In genomic region chr1:23149110-23149509, GRCh38 we compare ENCODE assay signal across 10 cellular contexts. TPM values are rescaled to one million over a fixed set of nuclear protein-coding genes. Genes with fewer than 3 reads are reported as not detected.
A peak's percentile ranks its signal among the peaks of the same experiment; 100 is the strongest.
DNase-seq lines count a peak whose midpoint lies in the region; ATAC-seq and TF ChIP-seq lines count a peak whose summit lies in the region.
"Had no signal": no experiment of that assay in that cellular context is flagged by ENCODE, and none has a peak within 500 bp of the region (broad histone marks: within the 10 kb centered on the region; RNA-seq: fewer than 3 reads in every experiment).

No MANE protein-coding gene starts in this region.

- H3K36me3 Mint-ChIP-seq in type B pancreatic cell = peaks cover 4% of the 10 kb centered on the region
- peaks cover 9% of the 10 kb centered on the region; the same call in 1 of the 2 replicates for H3K36me3 Mint-ChIP-seq in HFFc6 (ENCODE audit: low read depth)

- H3K27me3 Mint-ChIP-seq in type B pancreatic cell = no peaks in the 10 kb centered on the region
- H3K27me3 Mint-ChIP-seq in HFFc6 (ENCODE audit: insufficient read depth) = no peaks in the 10 kb centered on the region; the same call in 1 of the 2 replicates
- H3K27me3 Mint-ChIP-seq: activated T-cell treated with anti-CD3 and anti-CD28 coated beads, Interleukin-2, amount 50 U/mL, for 24 hours had no signal

- no peak overlapping the region for H3K27ac ChIP-seq in right cardiac atrium (ENCODE audit: low read length)
- H3K27ac ChIP-seq in right atrium auricular region = no peak overlapping the region

- H3K27ac Mint-ChIP-seq in type B pancreatic cell (peak overlapping the region; percentile 56), HFFc6 (no peak overlapping the region)

- H3K4me1 ChIP-seq in right cardiac atrium (ENCODE audit: control insufficient read depth, insufficient read depth, low read length) (peaks cover 2% of the 10 kb centered on the region), right atrium auricular region (peaks cover 0 to 30% of the 10 kb centered on the region in 2 donors)

- DNase-seq in right cardiac atrium (no peak), right atrium auricular region (ENCODE audit: low spot score) (no peak), LoVo (ENCODE audit: low spot score) (peak; percentile 55), dermis blood vessel endothelial cell (peak; percentile 17), type B pancreatic cell (ENCODE audit: extremely low spot score, unreplicated experiment) (no peak), HFFc6 (no peak), medulla oblongata (ENCODE audit: extremely low spot score) (no peak)
- DNase-seq: activated T-cell treated with anti-CD3 and anti-CD28 coated beads, Interleukin-2, amount 50 U/mL, for 24 hours; NCI-H1694 had no signal

- no peaks in the 10 kb centered on the region for H3K36me3 ChIP-seq in right atrium auricular region

- no peaks in the 10 kb centered on the region for H3K9me3 Mint-ChIP-seq in type B pancreatic cell
- H3K9me3 Mint-ChIP-seq in HFFc6 = no peaks in the 10 kb centered on the region
- H3K9me3 Mint-ChIP-seq: activated T-cell treated with anti-CD3 and anti-CD28 coated beads, Interleukin-2, amount 50 U/mL, for 24 hours had no signal

- no peak for TF ChIP-seq CTCF in right atrium auricular region (IDR thresholded peaks at IDR 0.05)
- no peak for TF ChIP-seq CTCF in type B pancreatic cell (conservative IDR thresholded peaks at IDR 0.05)
- TF ChIP-seq CTCF in HFFc6 (IDR thresholded peaks at IDR 0.05) = no peak

- H3K4me3 ChIP-seq in right cardiac atrium (ENCODE audit: low read length) (no peak overlapping the region), right atrium auricular region (no peak overlapping the region)

- intact Hi-C loops in right cardiac atrium (cut with DNase I) = no loop called here

- H3K4me3 Mint-ChIP-seq in type B pancreatic cell (no peak overlapping the region), HFFc6 (no peak overlapping the region)

- ATAC-seq in right cardiac atrium (peak; percentile 55 to 58), GM21515 (IDR thresholded peaks at IDR 0.05; ENCODE audit: unreplicated experiment) (no peak)

- H3K9me3 ChIP-seq in right cardiac atrium (ENCODE audit: control insufficient read depth, low read length) (no peaks in the 10 kb centered on the region), right atrium auricular region (no peaks in the 10 kb centered on the region)

- H3K27me3 ChIP-seq in right cardiac atrium (ENCODE audit: control insufficient read depth, insufficient read depth) (no peaks in the 10 kb centered on the region), right atrium auricular region (no peaks in the 10 kb centered on the region)

- H3K4me1 Mint-ChIP-seq in type B pancreatic cell (ENCODE audit: unreplicated experiment) (peaks cover 5% of the 10 kb centered on the region), HFFc6 (ENCODE audit: low read depth) (peaks cover 44% of the 10 kb centered on the region)

- WGBS in right cardiac atrium = 51% methylated on average over 1 of the region's 1 CpG

RNA-seq across cellular contexts. Expression of gene LUZP1, which starts 19.5 kb away (rescaled TPM):
- total RNA-seq in right cardiac atrium (10 to 100 TPM; 33.2 to 61.9 (median 42.4) TPM), right atrium auricular region (10 to 100 TPM; 28.7 to 29.3 TPM), dermis blood vessel endothelial cell (51.9 and 66.4 TPM in 2 replicates), type B pancreatic cell (ENCODE audit: low replicate concordance) (33.0 and 43.9 TPM in 2 replicates)
- 9.5 TPM for polyA plus RNA-seq in right cardiac atrium
- total RNA-seq in HFFc6 (2021; fragmentation: NEBNext Ultra II Directional; extraction: Animal tissue kit (Norgen Biotek cat#: 25700)) = 10 to 100 TPM; 47.3 to 55.6 (median 53.0) TPM

Comparison
In these comparisons a context has a peak if more than half of its experiments do, and no peak if none do; other contexts are left out.
1. DNase-seq: peak in LoVo (single experiment) and dermis blood vessel endothelial cell (single experiment); none in right cardiac atrium (0 of 3), right atrium auricular region (single experiment), type B pancreatic cell (single experiment), HFFc6 (single experiment) and medulla oblongata (single experiment).